31 cellular contexts compared by ENCODE assay signal in genomic region chr22:17271711-17272451, GRCh38. TPM values are rescaled to one million over a fixed set of nuclear protein-coding genes. Genes with fewer than 3 reads are reported as not detected.
DNase-seq lines count a peak whose midpoint lies in the region; ATAC-seq and TF ChIP-seq lines count a peak whose summit lies in the region.
"Had no signal": no experiment of that assay in that cellular context is flagged by ENCODE, and none has a peak within 500 bp of the region (broad histone marks: within the 10 kb centered on the region; RNA-seq: fewer than 3 reads in every experiment).

No MANE protein-coding gene starts in this region.

- H4K20me1 ChIP-seq in GM23338 (replicated peaks; ENCODE audit: insufficient read depth), result no peaks in the 10 kb centered on the region
- no peaks in the 10 kb centered on the region for H4K20me1 ChIP-seq in OCI-LY3 (ENCODE audit: insufficient read depth, low read length)

- no peaks in the 10 kb centered on the region for H3K9me2 ChIP-seq in GM23338 (ENCODE audit: insufficient read depth)

- H3K27me3 Mint-ChIP-seq in GM23338 (ENCODE audit: insufficient read depth, low read depth, poor library complexity), result peaks cover 23% of the 10 kb centered on the region
- H3K27me3 Mint-ChIP-seq in activated naive CD8-positive, alpha-beta T cell treated with anti-CD3 and anti-CD28 coated beads for 36 hours, result no peaks in the 10 kb centered on the region
- H3K27me3 Mint-ChIP-seq: activated B cell treated with CpG ODN at 0.5 μM for 24 hours; activated CD4-positive, alpha-beta memory T cell treated with anti-CD3 and anti-CD28 coated beads for 36 hours; activated naive CD8-positive, alpha-beta T cell; CD4-positive, CD25-positive, alpha-beta regulatory T cell; central memory CD8-positive, alpha-beta T cell; naive thymus-derived CD4-positive, alpha-beta T cell; stimulated activated naive CD8-positive, alpha-beta T cell treated with anti-CD3 and anti-CD28 coated beads, Interleukin-15, Interleukin-2, amounts not matched to agents 100 ng/mL and 50 ng/mL, for 24 hours had no signal

- CTCF ChIA-PET in GM10248 (lab: Yijun Ruan, JAX), result interaction anchor here (1.4 to 2.5 kb wide), 4 partner anchors 14 to 100 kb away, joined by 3 to 11 read pairs (median 5); no protein-coding TSS in a partner anchor

- H3F3A ChIP-seq in GM23338 (replicated peaks; ENCODE audit: low read depth), result peaks cover 13% of the 10 kb centered on the region

- H3K27ac ChIP-seq in GM23338 (ENCODE audit: low read depth) (0 out of 2 replicates have a peak overlapping the region, but pooled peaks have one; percentile 93), OCI-LY3 (ENCODE audit: low read length) (no peak overlapping the region)
- H3K27ac ChIP-seq: heart right ventricle, ovary had no signal

- H3K9me3 ChIP-seq in OCI-LY3 (ENCODE audit: insufficient read depth, low read length), result no peaks in the 10 kb centered on the region
- H3K9me3 ChIP-seq: heart right ventricle, ovary had no signal

- H2AFZ ChIP-seq in GM23338 (no peak overlapping the region), OCI-LY3 (ENCODE audit: low read depth, low read length) (peak overlapping the region; percentile 85; the same call in 1 of the 2 replicates)

- H3K4me1 ChIP-seq in GM23338 (ENCODE audit: insufficient read depth) (peaks cover 46% of the 10 kb centered on the region), OCI-LY3 (ENCODE audit: low read length) (peaks cover 58% of the 10 kb centered on the region)

- H3K4me3 Mint-ChIP-seq in GM23338, result no peak overlapping the region
- no peak overlapping the region for H3K4me3 Mint-ChIP-seq in stimulated activated effector memory CD8-positive, alpha-beta T cell treated with anti-CD3 and anti-CD28 coated beads, Interleukin-12 subunit alpha, Interleukin-12 subunit beta, amount 100 ng/mL, for 72 hours
- H3K4me3 Mint-ChIP-seq in activated naive CD8-positive, alpha-beta T cell treated with anti-CD3 and anti-CD28 coated beads for 36 hours, result no peak overlapping the region
- H3K4me3 Mint-ChIP-seq: activated B cell treated with CpG ODN at 0.5 μM for 24 hours; activated CD4-positive, alpha-beta memory T cell treated with anti-CD3 and anti-CD28 coated beads for 36 hours; activated naive CD8-positive, alpha-beta T cell; CD4-positive, CD25-positive, alpha-beta regulatory T cell; central memory CD8-positive, alpha-beta T cell; naive thymus-derived CD4-positive, alpha-beta T cell; stimulated activated naive CD8-positive, alpha-beta T cell treated with anti-CD3 and anti-CD28 coated beads, Interleukin-15, Interleukin-2, amounts not matched to agents 100 ng/mL and 50 ng/mL, for 24 hours had no signal

- H3K36me3 ChIP-seq in GM23338 (ENCODE audit: insufficient read depth) (no peaks in the 10 kb centered on the region), OCI-LY3 (replicated peaks; ENCODE audit: low read depth, low read length) (no peaks in the 10 kb centered on the region)
- H3K36me3 ChIP-seq: heart right ventricle, ovary had no signal

- ATAC-seq in GM23338, result no peak
- no peak for ATAC-seq in stimulated activated effector memory CD8-positive, alpha-beta T cell treated with anti-CD3 and anti-CD28 coated beads, Interleukin-12 subunit alpha, Interleukin-12 subunit beta, amount 100 ng/mL, for 72 hours
- ATAC-seq: naive thymus-derived CD4-positive, alpha-beta T cell; PC-3; right cardiac atrium had no signal

- H3K9ac ChIP-seq in OCI-LY3 (ENCODE audit: low read length), result 0 out of 2 replicates have a peak overlapping the region, but pooled peaks have one; percentile 2

- H3K4me2 ChIP-seq in GM23338, result no peak overlapping the region
- H3K4me2 ChIP-seq in OCI-LY3 (ENCODE audit: low read length), result no peak overlapping the region

- peaks cover 50% of the 10 kb centered on the region for H3K4me1 Mint-ChIP-seq in GM23338
- H3K4me1 Mint-ChIP-seq in stimulated activated effector memory CD8-positive, alpha-beta T cell treated with anti-CD3 and anti-CD28 coated beads, Interleukin-12 subunit alpha, Interleukin-12 subunit beta, amount 100 ng/mL, for 72 hours, result peaks cover 18% of the 10 kb centered on the region
- H3K4me1 Mint-ChIP-seq in activated naive CD8-positive, alpha-beta T cell treated with anti-CD3 and anti-CD28 coated beads for 36 hours, result peaks cover 20% of the 10 kb centered on the region

- POLR2A ChIA-PET in GM10248 (lab: Yijun Ruan, JAX), result no interaction called here

- H3K79me2 ChIP-seq in GM23338 (replicated peaks; ENCODE audit: insufficient read depth) (no peaks in the 10 kb centered on the region), OCI-LY3 (ENCODE audit: low read length) (no peaks in the 10 kb centered on the region)

- H3K27me3 ChIP-seq in GM23338 (ENCODE audit: insufficient read depth) (no peaks in the 10 kb centered on the region), OCI-LY3 (ENCODE audit: low read depth, low read length) (no peaks in the 10 kb centered on the region)
- H3K27me3 ChIP-seq: ovary had no signal

- H3K4me3 ChIP-seq in GM23338, result no peak overlapping the region
- H3K4me3 ChIP-seq in OCI-LY3 (ENCODE audit: low read length), result no peak overlapping the region
- H3K4me3 ChIP-seq: heart right ventricle, ovary had no signal

- H3K27ac Mint-ChIP-seq in GM23338, result no peak overlapping the region; the same call in 1 of the 2 replicates
- peak overlapping the region; percentile 74 for H3K27ac Mint-ChIP-seq in stimulated activated effector memory CD8-positive, alpha-beta T cell treated with anti-CD3 and anti-CD28 coated beads, Interleukin-12 subunit alpha, Interleukin-12 subunit beta, amount 100 ng/mL, for 72 hours
- H3K27ac Mint-ChIP-seq in activated naive CD8-positive, alpha-beta T cell treated with anti-CD3 and anti-CD28 coated beads for 36 hours, result no peak overlapping the region
- H3K27ac Mint-ChIP-seq: activated CD4-positive, alpha-beta memory T cell treated with anti-CD3 and anti-CD28 coated beads for 36 hours; activated naive CD8-positive, alpha-beta T cell; stimulated activated naive CD8-positive, alpha-beta T cell treated with anti-CD3 and anti-CD28 coated beads, Interleukin-15, Interleukin-2, amounts not matched to agents 100 ng/mL and 50 ng/mL, for 24 hours had no signal

- no peaks in the 10 kb centered on the region; the same call in 2 of the 3 replicates for H3K9me3 Mint-ChIP-seq in GM23338
- H3K9me3 Mint-ChIP-seq in stimulated activated effector memory CD8-positive, alpha-beta T cell treated with anti-CD3 and anti-CD28 coated beads, Interleukin-12 subunit alpha, Interleukin-12 subunit beta, amount 100 ng/mL, for 72 hours, result no peaks in the 10 kb centered on the region
- no peaks in the 10 kb centered on the region for H3K9me3 Mint-ChIP-seq in activated naive CD8-positive, alpha-beta T cell treated with anti-CD3 and anti-CD28 coated beads for 36 hours
- H3K9me3 Mint-ChIP-seq: activated B cell treated with CpG ODN at 0.5 μM for 24 hours; activated CD4-positive, alpha-beta memory T cell treated with anti-CD3 and anti-CD28 coated beads for 36 hours; activated T-helper 2 cell treated with anti-CD3 and anti-CD28 coated beads, Interferon-gamma antibody, Interleukin-2, Interleukin-4, amounts not matched to agents 10 μg/mL and 5 μg/mL and 100 μg/mL, durations not matched to agents 14 hours and 24 hours and 36 hours; CD4-positive, CD25-positive, alpha-beta regulatory T cell; central memory CD8-positive, alpha-beta T cell; naive thymus-derived CD4-positive, alpha-beta T cell; stimulated activated naive CD8-positive, alpha-beta T cell treated with anti-CD3 and anti-CD28 coated beads, Interleukin-15, Interleukin-2, amounts not matched to agents 100 ng/mL and 50 ng/mL, for 24 hours had no signal

- DNase-seq in GM23338 (ENCODE audit: low spot score), result no peak
- DNase-seq in medulla oblongata (ENCODE audit: extremely low spot score), result peak; percentile 0
- no peak for DNase-seq in stimulated activated effector memory CD8-positive, alpha-beta T cell treated with anti-CD3 and anti-CD28 coated beads, Interleukin-12 subunit alpha, Interleukin-12 subunit beta, amount 100 ng/mL, for 72 hours (ENCODE audit: low spot score in 2 of 2)
- DNase-seq in GM10248 (ENCODE audit: extremely low spot score), result no peak
- no peak for DNase-seq in middle frontal gyrus (ENCODE audit: extremely low spot score, low spot score)
- DNase-seq in activated naive CD8-positive, alpha-beta T cell treated with anti-CD3 and anti-CD28 coated beads for 36 hours, result no peak
- DNase-seq: activated B cell treated with CpG ODN at 0.5 μM for 24 hours; activated CD4-positive, alpha-beta memory T cell treated with anti-CD3 and anti-CD28 coated beads for 36 hours; activated CD8-positive, alpha-beta memory T cell treated with anti-CD3 and anti-CD28 coated beads, Interleukin-2, amount 50 U/mL, for 48 hours; CD4-positive, CD25-positive, alpha-beta regulatory T cell; DMS 273 treated with DMSO at 0.1 percent for 48 hours; foreskin fibroblast; Kasumi-1; mammary epithelial cell; naive thymus-derived CD4-positive, alpha-beta T cell; NCI-H1930; NCI-H226; NCI-H82; ovary; PC-3; right cardiac atrium; Right ventricle myocardium superior; stimulated activated CD4-positive, alpha-beta T cell treated with anti-CD3 and anti-CD28 coated beads, Interleukin-4, amount 100 ng/mL, for 4 hours; T1000 had no signal

- TF ChIP-seq CTCF in GM23338 (conservative IDR thresholded peaks at IDR 0.05; ENCODE audit: low read depth in 2 of 2) (peak in 1 of 2 experiments; percentile 60; a peak in 2 of 4 replicates), OCI-LY3 (IDR thresholded peaks at IDR 0.05; ENCODE audit: low read depth, low read length) (no peak; the same call in 1 of the 2 replicates), GM10248 (IDR thresholded peaks at IDR 0.05; ENCODE audit: control extremely low read depth, extremely low read depth, low read depth, missing control alignments) (no peak)

- no peaks in the 10 kb centered on the region for H3K36me3 Mint-ChIP-seq in GM23338 (ENCODE audit: low read depth)
- no peaks in the 10 kb centered on the region for H3K36me3 Mint-ChIP-seq in stimulated activated effector memory CD8-positive, alpha-beta T cell treated with anti-CD3 and anti-CD28 coated beads, Interleukin-12 subunit alpha, Interleukin-12 subunit beta, amount 100 ng/mL, for 72 hours
- H3K36me3 Mint-ChIP-seq in activated naive CD8-positive, alpha-beta T cell treated with anti-CD3 and anti-CD28 coated beads for 36 hours, result no peaks in the 10 kb centered on the region
- H3K36me3 Mint-ChIP-seq: activated CD4-positive, alpha-beta memory T cell treated with anti-CD3 and anti-CD28 coated beads for 36 hours; activated naive CD8-positive, alpha-beta T cell; CD4-positive, CD25-positive, alpha-beta regulatory T cell; naive thymus-derived CD4-positive, alpha-beta T cell had no signal

TF ChIP-seq in GM23338, 12 proteins besides CTCF, POLR2A, EP300 and RAD21 (continues in another document):
- no peak for TF ChIP-seq STAT1 (IDR thresholded peaks at IDR 0.05; ENCODE audit: unreplicated experiment)
- no peak for TF ChIP-seq NANOG (IDR thresholded peaks at IDR 0.05; ENCODE audit: borderline replicate concordance)
- TF ChIP-seq EZH2phosphoT487 (IDR thresholded peaks at IDR 0.05; ENCODE audit: unreplicated experiment), result no peak

RNA-seq across cellular contexts. Expression of gene ADA2, which starts 52.6 kb away (rescaled TPM):
- total RNA-seq in GM23338 (2014; rRNA removed; shearing (Covaris generic)), result 29.3 and 42.6 TPM in 2 replicates
- polyA plus RNA-seq in GM23338 (2016; fragmentation: Nextera tagmentation; extraction: Ambion mirVana), result 10.7 and 11.2 TPM in 2 replicates
- total RNA-seq in activated naive CD8-positive, alpha-beta T cell treated with anti-CD3 and anti-CD28 coated beads for 36 hours, result 1 to 10 TPM; 7.0 to 7.1 TPM
- total RNA-seq: G401, PC-3 had no signal
